ENCODE assay signal across 8 cellular contexts in the genomic region with DNA sequence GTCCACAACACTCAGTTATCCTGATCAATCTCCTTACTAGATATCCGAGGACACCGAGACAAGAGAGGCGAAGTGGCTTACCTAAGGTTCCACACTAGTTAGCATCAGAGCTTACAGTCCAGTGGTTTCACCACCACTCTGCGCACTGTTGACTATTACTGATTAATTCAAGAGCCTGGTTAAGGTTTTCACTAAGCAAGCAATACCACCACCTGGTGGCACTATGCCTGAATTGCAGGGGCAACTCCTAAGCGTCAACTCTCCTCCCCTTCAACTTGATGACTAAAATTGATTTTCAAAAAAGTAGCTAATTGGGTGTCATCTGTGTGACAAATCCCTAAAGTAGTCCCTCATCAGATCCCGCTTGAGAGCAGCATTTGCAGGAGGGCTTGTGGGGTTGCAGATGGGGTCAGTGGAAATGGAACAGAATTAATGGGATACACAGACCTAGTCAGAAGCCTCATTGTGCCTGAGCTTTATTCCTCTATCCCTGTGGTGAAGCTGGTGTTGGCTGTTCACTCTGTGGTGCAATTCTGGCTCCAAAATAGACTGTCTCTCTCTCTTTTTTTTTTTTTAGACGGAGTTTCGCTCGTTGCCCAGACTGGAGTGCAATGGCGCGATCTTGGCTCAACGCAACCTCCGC. TPM values are rescaled to one million over a fixed set of nuclear protein-coding genes. Genes with fewer than 3 reads are reported as not detected.
DNase-seq lines count a peak whose midpoint lies in the region; ATAC-seq and TF ChIP-seq lines count a peak whose summit lies in the region.

No MANE protein-coding gene starts in this region.

- RAD21 ChIA-PET in HCT116 (lab: Charles Lee; ENCODE audit: low non-redundant PET in 1 of 2, low total read pairs in 2 of 2, uncharacterized antibody in 2 of 2, unreplicated experiment in 2 of 2) = interaction anchor here in 1 of 2 experiments (0.6 kb wide), 1 partner anchor 310 kb away, joined by 3 read pairs; no protein-coding TSS in a partner anchor

- H4K20me1 ChIP-seq in HCT116 (ENCODE audit: insufficient read depth) (no peaks in the 10 kb centered on the region), SU-DHL-6 (ENCODE audit: low read depth, low read length) (no peaks in the 10 kb centered on the region)

- no peak for TF ChIP-seq POLR2A in HCT116 (IDR thresholded peaks at IDR 0.05; ENCODE audit: borderline replicate concordance, extremely low read depth, insufficient read depth, insufficient read length)

- H3K27me3 ChIP-seq in HCT116 (ENCODE audit: insufficient read depth, low read length) (no peaks in the 10 kb centered on the region), SU-DHL-6 (ENCODE audit: low read length) (no peaks in the 10 kb centered on the region)

- no peaks in the 10 kb centered on the region for H3F3A ChIP-seq in SU-DHL-6 (ENCODE audit: insufficient read depth)

- ATAC-seq in HCT116 (peak; percentile 54), GM19023 (IDR thresholded peaks at IDR 0.05; ENCODE audit: unreplicated experiment) (no peak), HG03095 (IDR thresholded peaks at IDR 0.05; ENCODE audit: unreplicated experiment) (no peak)

- CTCF ChIA-PET in HCT116 (lab: Charles Lee) = interaction anchor here (0.6 to 1.4 kb wide), 5 partner anchors 9 to 292 kb away, joined by 3 to 5 read pairs (median 4); no protein-coding TSS in a partner anchor

- H2AFZ ChIP-seq in HCT116 (ENCODE audit: low read depth, low read length, poor library complexity, severe bottlenecking) (no peak overlapping the region), SU-DHL-6 (ENCODE audit: low read depth, low read length, severe bottlenecking) (no peak overlapping the region)

- H3K4me3 ChIP-seq in HCT116 (replicated peaks in 1 of 2; ENCODE audit: low read depth in 1 of 2, low read length in 2 of 2) (no peak overlapping the region), SU-DHL-6 (ENCODE audit: insufficient read depth, low read length, poor library complexity, severe bottlenecking) (no peak overlapping the region), epithelial cell of proximal tubule (ENCODE audit: low read depth, low read length) (no peak overlapping the region)

- peak; percentile 81 for TF ChIP-seq RAD21 in HCT116 (IDR thresholded peaks at IDR 0.05; ENCODE audit: low read depth)

- TF ChIP-seq CTCF in HCT116 (IDR thresholded peaks at IDR 0.05 in 2 of 3, conservative IDR thresholded peaks at IDR 0.05 in 1 of 3; ENCODE audit: borderline replicate concordance in 1 of 3, insufficient read depth in 1 of 3, low read depth in 2 of 3, low read length in 2 of 3) (peak; percentile 71 to 97 (median 93); a peak in 5 of 6 replicates), SU-DHL-6 (IDR thresholded peaks at IDR 0.05; ENCODE audit: insufficient read depth, low read length, poor library complexity, severe bottlenecking) (peak; percentile 90), epithelial cell of proximal tubule (conservative IDR thresholded peaks at IDR 0.05; ENCODE audit: low read depth, low read length) (peak; percentile 90)

- no peaks in the 10 kb centered on the region for H3K9me2 ChIP-seq in HCT116 (ENCODE audit: insufficient read depth)
- H3K9me2 ChIP-seq in SU-DHL-6 (replicated peaks; ENCODE audit: insufficient read depth, low read length) = no peaks in the 10 kb centered on the region

- no peak overlapping the region for H3K4me2 ChIP-seq in HCT116 (ENCODE audit: low read length)
- H3K4me2 ChIP-seq in SU-DHL-6 (ENCODE audit: low read depth, low read length, poor library complexity, severe bottlenecking) = no peak overlapping the region

- H3K27ac ChIP-seq in HCT116 (ENCODE audit: low read depth, low read length) (no peak overlapping the region), SU-DHL-6 (ENCODE audit: low read depth, low read length) (no peak overlapping the region)

- intact Hi-C loops in HCT116 (cut with micrococcal nuclease) = no loop called here

- no peaks in the 10 kb centered on the region for H3K79me2 ChIP-seq in HCT116 (ENCODE audit: insufficient read depth, low read length)
- no peaks in the 10 kb centered on the region for H3K79me2 ChIP-seq in SU-DHL-6 (ENCODE audit: insufficient read depth, low read length)

- H3K9me3 ChIP-seq in HCT116 (ENCODE audit: control insufficient read depth in 1 of 2, insufficient read depth in 1 of 2, low read depth in 1 of 2, low read length in 2 of 2) (no peaks in the 10 kb centered on the region; a peak in 1 of 4 replicates), SU-DHL-6 (ENCODE audit: insufficient read depth, low read length) (no peaks in the 10 kb centered on the region)

- peaks cover 6 to 17% of the 10 kb centered on the region in 2 experiments; a peak in 3 of 4 replicates for H3K4me1 ChIP-seq in HCT116 (ENCODE audit: control insufficient read depth in 1 of 2, insufficient read depth in 2 of 2, low read length in 2 of 2)

- H3K9ac ChIP-seq in HCT116 (ENCODE audit: low read length) = no peak overlapping the region
- no peak overlapping the region for H3K9ac ChIP-seq in SU-DHL-6 (ENCODE audit: low read length)

- POLR2A ChIA-PET in HCT116 (lab: Charles Lee) = no interaction called here

- DNase-seq in CD1c-positive myeloid dendritic cell (ENCODE audit: extremely low spot score) (peak; percentile 62), HCT116 (ENCODE audit: low read depth, low spot score) (peak; percentile 51), epithelial cell of proximal tubule (ENCODE audit: low read depth) (no peak), DMS79 (lab: John Stamatoyannopoulos, UW) (no peak)
- DNase-seq in stimulated activated CD4-positive, alpha-beta T cell treated with anti-CD3 and anti-CD28 coated beads, Interleukin-1b, Interleukin-23, amount 100 ng/mL, for 4 hours (ENCODE audit: low read depth in 2 of 2) = peak; percentile 18 to 44

- H3K36me3 ChIP-seq in HCT116 (ENCODE audit: control insufficient read depth in 1 of 2, insufficient read depth in 2 of 2, low read length in 2 of 2) (no peaks in the 10 kb centered on the region), SU-DHL-6 (ENCODE audit: low read length) (no peaks in the 10 kb centered on the region)

- BruUV-seq in HCT116 (replicated peaks; lab: Mats Ljungman, UMichigan) = no TSS peak

TF ChIP-seq in HCT116, 20 proteins besides CTCF, POLR2A, EP300 and RAD21:
- TF ChIP-seq SP1 (IDR thresholded peaks at IDR 0.05; ENCODE audit: low read depth) (no peak), JUND (IDR thresholded peaks at IDR 0.05) (no peak), EZH2 (IDR thresholded peaks at IDR 0.05) (no peak), CBX3 (IDR thresholded peaks at IDR 0.05; ENCODE audit: low read depth) (no peak), SIN3A (IDR thresholded peaks at IDR 0.05; ENCODE audit: low read depth) (no peak), EGR1 (IDR thresholded peaks at IDR 0.05; ENCODE audit: low read depth) (no peak), ELF1 (IDR thresholded peaks at IDR 0.05; ENCODE audit: borderline replicate concordance, low read depth) (no peak), ZNF274 (IDR thresholded peaks at IDR 0.05; ENCODE audit: low read depth, low read length) (no peak), SRF (IDR thresholded peaks at IDR 0.05; ENCODE audit: low read depth) (no peak), ZFX (IDR thresholded peaks at IDR 0.05) (no peak), YY1 (IDR thresholded peaks at IDR 0.05; ENCODE audit: extremely low read depth, insufficient replicate concordance, low read depth, low read length) (no peak), EZH2phosphoT487 (IDR thresholded peaks at IDR 0.05; ENCODE audit: borderline replicate concordance) (no peak), ATF3 (IDR thresholded peaks at IDR 0.05) (no peak)
- TF ChIP-seq, protein P1, sequence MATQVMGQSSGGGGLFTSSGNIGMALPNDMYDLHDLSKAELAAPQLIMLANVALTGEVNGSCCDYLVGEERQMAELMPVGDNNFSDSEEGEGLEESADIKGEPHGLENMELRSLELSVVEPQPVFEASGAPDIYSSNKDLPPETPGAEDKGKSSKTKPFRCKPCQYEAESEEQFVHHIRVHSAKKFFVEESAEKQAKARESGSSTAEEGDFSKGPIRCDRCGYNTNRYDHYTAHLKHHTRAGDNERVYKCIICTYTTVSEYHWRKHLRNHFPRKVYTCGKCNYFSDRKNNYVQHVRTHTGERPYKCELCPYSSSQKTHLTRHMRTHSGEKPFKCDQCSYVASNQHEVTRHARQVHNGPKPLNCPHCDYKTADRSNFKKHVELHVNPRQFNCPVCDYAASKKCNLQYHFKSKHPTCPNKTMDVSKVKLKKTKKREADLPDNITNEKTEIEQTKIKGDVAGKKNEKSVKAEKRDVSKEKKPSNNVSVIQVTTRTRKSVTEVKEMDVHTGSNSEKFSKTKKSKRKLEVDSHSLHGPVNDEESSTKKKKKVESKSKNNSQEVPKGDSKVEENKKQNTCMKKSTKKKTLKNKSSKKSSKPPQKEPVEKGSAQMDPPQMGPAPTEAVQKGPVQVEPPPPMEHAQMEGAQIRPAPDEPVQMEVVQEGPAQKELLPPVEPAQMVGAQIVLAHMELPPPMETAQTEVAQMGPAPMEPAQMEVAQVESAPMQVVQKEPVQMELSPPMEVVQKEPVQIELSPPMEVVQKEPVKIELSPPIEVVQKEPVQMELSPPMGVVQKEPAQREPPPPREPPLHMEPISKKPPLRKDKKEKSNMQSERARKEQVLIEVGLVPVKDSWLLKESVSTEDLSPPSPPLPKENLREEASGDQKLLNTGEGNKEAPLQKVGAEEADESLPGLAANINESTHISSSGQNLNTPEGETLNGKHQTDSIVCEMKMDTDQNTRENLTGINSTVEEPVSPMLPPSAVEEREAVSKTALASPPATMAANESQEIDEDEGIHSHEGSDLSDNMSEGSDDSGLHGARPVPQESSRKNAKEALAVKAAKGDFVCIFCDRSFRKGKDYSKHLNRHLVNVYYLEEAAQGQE (IDR thresholded peaks at IDR 0.05; ENCODE audit: low read depth) = no peak
- TF ChIP-seq, protein P2, sequence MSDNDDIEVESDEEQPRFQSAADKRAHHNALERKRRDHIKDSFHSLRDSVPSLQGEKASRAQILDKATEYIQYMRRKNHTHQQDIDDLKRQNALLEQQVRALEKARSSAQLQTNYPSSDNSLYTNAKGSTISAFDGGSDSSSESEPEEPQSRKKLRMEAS (IDR thresholded peaks at IDR 0.05) = no peak

RNA-seq across cellular contexts. Expression of gene TTC22, which starts 9.1 kb away (rescaled TPM):
- total RNA-seq in HCT116 (2021; ENCODE audit: unreplicated experiment) (1.8 TPM), epithelial cell of proximal tubule (1.9 and 4.3 TPM in 2 replicates)
- 1.1 and 1.3 TPM in 2 replicates for polyA plus RNA-seq in HCT116 (2012)

RNA-seq across cellular contexts. Expression of gene PARS2, which starts 27.7 kb away (rescaled TPM):
- total RNA-seq in HCT116 (2021; ENCODE audit: unreplicated experiment) (9.6 TPM), epithelial cell of proximal tubule (5.1 and 5.4 TPM in 2 replicates)
- 5.2 and 7.0 TPM in 2 replicates for polyA plus RNA-seq in HCT116 (2012)

Comparison
In these comparisons a context has a peak if more than half of its experiments do, and no peak if none do; other contexts are left out.
1. DNase-seq: peak in CD1c-positive myeloid dendritic cell (single experiment), HCT116 (single experiment) and stimulated activated CD4-positive, alpha-beta T cell treated with anti-CD3 and anti-CD28 coated beads, Interleukin-1b, Interleukin-23, amount 100 ng/mL, for 4 hours (2 of 2); none in epithelial cell of proximal tubule (single experiment) and DMS79 (single experiment).
2. Peak in every context shown above with its lines, with median percentiles within 50 percentile points of each other: CTCF ChIP-seq.